In genomic region chr3:24242012-24242698, GRCh38 we compare ENCODE assay signal across 9 cellular contexts.
DNase-seq lines count a peak whose midpoint lies in the region; ATAC-seq and TF ChIP-seq lines count a peak whose summit lies in the region.
"Had no signal": no experiment of that assay in that cellular context is flagged by ENCODE, and none has a peak within 500 bp of the region (broad histone marks: within the 10 kb centered on the region; RNA-seq: fewer than 3 reads in every experiment).

No MANE protein-coding gene starts in this region.

- POLR2A ChIA-PET in Caco-2 (lab: Charles Lee): no interaction called here

- no peaks in the 10 kb centered on the region for H3K4me1 ChIP-seq in Caco-2

- H3K36me3 Mint-ChIP-seq in endothelial cell (ENCODE audit: low read depth, unreplicated experiment) (no peaks in the 10 kb centered on the region), Caco-2 (ENCODE audit: insufficient read depth, unreplicated experiment) (no peaks in the 10 kb centered on the region)
- H3K36me3 Mint-ChIP-seq: activated naive CD8-positive, alpha-beta T cell treated with anti-CD3 and anti-CD28 coated beads for 36 hours had no signal

- H3K27me3 Mint-ChIP-seq in endothelial cell (ENCODE audit: unreplicated experiment): peaks cover 2% of the 10 kb centered on the region
- no peaks in the 10 kb centered on the region for H3K27me3 Mint-ChIP-seq in Caco-2 (ENCODE audit: insufficient read depth, unreplicated experiment)
- H3K27me3 Mint-ChIP-seq: activated naive CD8-positive, alpha-beta T cell treated with anti-CD3 and anti-CD28 coated beads for 36 hours had no signal

- no peak overlapping the region for H3K4me3 Mint-ChIP-seq in endothelial cell (ENCODE audit: unreplicated experiment)
- no peak overlapping the region for H3K4me3 Mint-ChIP-seq in Caco-2 (ENCODE audit: unreplicated experiment)
- H3K4me3 Mint-ChIP-seq: activated naive CD8-positive, alpha-beta T cell treated with anti-CD3 and anti-CD28 coated beads for 36 hours had no signal

- H3K27me3 ChIP-seq in Caco-2 (replicated peaks; ENCODE audit: control insufficient read depth, insufficient read depth, low read length): no peaks in the 10 kb centered on the region

- no TSS peak for BruUV-seq in Caco-2 (replicated peaks; lab: Mats Ljungman, UMichigan)

- H3K9me3 Mint-ChIP-seq in endothelial cell (ENCODE audit: unreplicated experiment): no peaks in the 10 kb centered on the region
- H3K9me3 Mint-ChIP-seq in Caco-2 (ENCODE audit: unreplicated experiment): no peaks in the 10 kb centered on the region
- H3K9me3 Mint-ChIP-seq: activated naive CD8-positive, alpha-beta T cell treated with anti-CD3 and anti-CD28 coated beads for 36 hours had no signal

- DNase-seq in Daoy (ENCODE audit: low read depth): peak; percentile 60
- peak; percentile 73 for DNase-seq in NCI-H446 treated with DMSO at 0.1 percent for 48 hours (lab: John Stamatoyannopoulos, UW)
- no peak for DNase-seq in endothelial cell (ENCODE audit: low spot score)
- DNase-seq in omental fat pad (ENCODE audit: low spot score): no peak
- no peak for DNase-seq in Caco-2
- DNase-seq in NK-92 treated with Interleukin-12 subunit alpha and Interleukin-12 subunit beta, amount 100 ng/mL, for 24 hours (lab: John Stamatoyannopoulos, UW): no peak
- DNase-seq: activated naive CD8-positive, alpha-beta T cell treated with anti-CD3 and anti-CD28 coated beads for 36 hours had no signal

- peak; percentile 50 for ATAC-seq in omental fat pad (ENCODE audit: low FRiP score)
- no peak for ATAC-seq in HG03280 (IDR thresholded peaks at IDR 0.05; ENCODE audit: unreplicated experiment)
- no peak for ATAC-seq in HG03097 (IDR thresholded peaks at IDR 0.05; ENCODE audit: low FRiP score, unreplicated experiment)

- CTCF ChIA-PET in Caco-2 (lab: Charles Lee): no interaction called here

- no peaks in the 10 kb centered on the region for H3K9me3 ChIP-seq in Caco-2

- intact Hi-C loops in Caco-2 (cut with micrococcal nuclease; ENCODE audit: unreplicated experiment): no loop called here

- TF ChIP-seq CTCF in endothelial cell (IDR thresholded peaks at IDR 0.05; ENCODE audit: unreplicated experiment) (no peak), omental fat pad (IDR thresholded peaks at IDR 0.05) (no peak), Caco-2 (IDR thresholded peaks at IDR 0.05; ENCODE audit: insufficient read depth in 1 of 2, low read depth in 1 of 2, low read length in 1 of 2, severe bottlenecking in 1 of 2, unreplicated experiment in 1 of 2) (no peak)

- H3K27ac Mint-ChIP-seq in endothelial cell (ENCODE audit: unreplicated experiment): peak overlapping the region; percentile 82
- no peak overlapping the region for H3K27ac Mint-ChIP-seq in Caco-2 (ENCODE audit: unreplicated experiment)
- H3K27ac Mint-ChIP-seq: activated naive CD8-positive, alpha-beta T cell treated with anti-CD3 and anti-CD28 coated beads for 36 hours had no signal

- no peak overlapping the region for H3K4me3 ChIP-seq in Caco-2 (ENCODE audit: low read depth, low read length)

- H3K36me3 ChIP-seq in Caco-2 (ENCODE audit: control insufficient read depth, insufficient read depth, low read length): no peaks in the 10 kb centered on the region

- H3K4me1 Mint-ChIP-seq in endothelial cell (ENCODE audit: unreplicated experiment) (peaks cover 22% of the 10 kb centered on the region), Caco-2 (ENCODE audit: low read depth, unreplicated experiment) (no peaks in the 10 kb centered on the region)
- H3K4me1 Mint-ChIP-seq: activated naive CD8-positive, alpha-beta T cell treated with anti-CD3 and anti-CD28 coated beads for 36 hours had no signal

Comparison
In these comparisons a context has a peak if more than half of its experiments do, and no peak if none do; other contexts are left out.
1. DNase-seq: peak in Daoy (single experiment) and NCI-H446 treated with DMSO at 0.1 percent for 48 hours (single experiment); none in endothelial cell (single experiment), omental fat pad (single experiment), Caco-2 (0 of 2) and NK-92 treated with Interleukin-12 subunit alpha and Interleukin-12 subunit beta, amount 100 ng/mL, for 24 hours (single experiment).